In genomic region chr12:99618657-99619056, GRCh38 we compare ENCODE assay signal across 24 cellular contexts. TPM values are rescaled to one million over a fixed set of nuclear protein-coding genes. Genes with fewer than 3 reads are reported as not detected.
"Had no signal": no experiment of that assay in that cellular context is flagged by ENCODE, and none has a peak within 500 bp of the region (broad histone marks: within the 10 kb centered on the region; RNA-seq: fewer than 3 reads in every experiment).

No MANE protein-coding gene starts in this region.

- H2AFZ ChIP-seq: hepatocyte had no signal

- H3K4me2 ChIP-seq: hepatocyte had no signal

- H3K27me3 ChIP-seq: ascending aorta, cardiac muscle cell, esophagus muscularis mucosa, hepatocyte, left lung, neutrophil, right atrium auricular region, transverse colon had no signal

- H3K36me3 ChIP-seq: ascending aorta, cardiac muscle cell, esophagus muscularis mucosa, left lung, neutrophil, right atrium auricular region, transverse colon had no signal

- H3K27ac ChIP-seq: ascending aorta, cardiac muscle cell, esophagus muscularis mucosa, hepatocyte, left lung, neutrophil, right atrium auricular region, skin epidermis, transverse colon, VCaP had no signal

- H3K4me3 Mint-ChIP-seq: activated naive CD4-positive, alpha-beta T cell treated with anti-CD3 and anti-CD28 coated beads for 36 hours; activated naive CD8-positive, alpha-beta T cell treated with anti-CD3 and anti-CD28 coated beads, Interleukin-2, amount 50 U/mL, for 24 hours; naive thymus-derived CD8-positive, alpha-beta T cell had no signal

- H3K4me3 ChIP-seq: ascending aorta, cardiac muscle cell, esophagus muscularis mucosa, hepatocyte, left lung, mucosa of descending colon, right atrium auricular region, skin epidermis, transverse colon had no signal

- DNase-seq: activated CD4-positive, alpha-beta T cell treated with anti-CD3 and anti-CD28 coated beads for 1 hour; activated CD4-positive, alpha-beta T cell treated with anti-CD3 and anti-CD28 coated beads, Interleukin-2, amount 50 U/mL, for 4 hours; activated naive CD4-positive, alpha-beta T cell treated with anti-CD3 and anti-CD28 coated beads for 36 hours; activated naive CD8-positive, alpha-beta T cell treated with anti-CD3 and anti-CD28 coated beads, Interleukin-2, amount 50 U/mL, for 24 hours; activated T-cell treated with anti-CD3 and anti-CD28 coated beads, Interleukin-2, amount 50 U/mL, for 1 hour; left lung; mucosa of descending colon; naive thymus-derived CD8-positive, alpha-beta T cell; stimulated activated CD4-positive, alpha-beta T cell treated with anti-CD3 and anti-CD28 coated beads, Interleukin-4, amount 100 ng/mL, for 24 hours; stimulated activated naive CD4-positive, alpha-beta T cell; transverse colon had no signal

- H3K9me3 ChIP-seq: neutrophil had no signal

- H3K79me2 ChIP-seq: hepatocyte had no signal

- H3K4me1 ChIP-seq: ascending aorta, esophagus muscularis mucosa, left lung, right atrium auricular region, transverse colon had no signal

- ATAC-seq: activated naive CD8-positive, alpha-beta T cell treated with anti-CD3 and anti-CD28 coated beads, Interleukin-2, amount 50 U/mL, for 24 hours; left lung; mucosa of descending colon; naive thymus-derived CD8-positive, alpha-beta T cell had no signal

- H3K4me1 Mint-ChIP-seq: activated naive CD8-positive, alpha-beta T cell treated with anti-CD3 and anti-CD28 coated beads, Interleukin-2, amount 50 U/mL, for 24 hours; naive thymus-derived CD8-positive, alpha-beta T cell had no signal

- H3K27ac Mint-ChIP-seq: activated naive CD4-positive, alpha-beta T cell treated with anti-CD3 and anti-CD28 coated beads for 36 hours; activated naive CD8-positive, alpha-beta T cell treated with anti-CD3 and anti-CD28 coated beads, Interleukin-2, amount 50 U/mL, for 24 hours; activated T-helper 2 cell treated with anti-CD3 and anti-CD28 coated beads, Interferon-gamma antibody, Interleukin-2, Interleukin-4, amounts not matched to agents 10 μg/mL and 5 μg/mL and 100 μg/mL, durations not matched to agents 14 hours and 24 hours and 36 hours; naive thymus-derived CD8-positive, alpha-beta T cell had no signal

- H3K27me3 Mint-ChIP-seq: activated naive CD8-positive, alpha-beta T cell treated with anti-CD3 and anti-CD28 coated beads, Interleukin-2, amount 50 U/mL, for 24 hours; naive thymus-derived CD8-positive, alpha-beta T cell had no signal

RNA-seq across cellular contexts. Expression of gene GARIN6, which starts 28.9 kb away (rescaled TPM):
- total RNA-seq: activated naive CD4-positive, alpha-beta T cell treated with anti-CD3 and anti-CD28 coated beads for 36 hours; activated T-helper 2 cell treated with anti-CD3 and anti-CD28 coated beads, Interferon-gamma antibody, Interleukin-2, Interleukin-4, amounts not matched to agents 10 μg/mL and 5 μg/mL and 100 μg/mL, durations not matched to agents 14 hours and 24 hours and 36 hours; ascending aorta; cardiac muscle cell; esophagus muscularis mucosa; fibroblast of villous mesenchyme; glomerular endothelial cell; hepatocyte; left lung; mammary epithelial cell; mucosa of descending colon; naive thymus-derived CD8-positive, alpha-beta T cell; right atrium auricular region; subcutaneous adipose tissue; transverse colon had no signal
